Comparison of ENCODE assay signal across 10 cellular contexts in genomic region chr5:131281868-131282234, GRCh38. TPM values are rescaled to one million over a fixed set of nuclear protein-coding genes. Genes with fewer than 3 reads are reported as not detected.
DNase-seq lines count a peak whose midpoint lies in the region; ATAC-seq and TF ChIP-seq lines count a peak whose summit lies in the region.
"Had no signal": no experiment of that assay in that cellular context is flagged by ENCODE, and none has a peak within 500 bp of the region (broad histone marks: within the 10 kb centered on the region; RNA-seq: fewer than 3 reads in every experiment).

No MANE protein-coding gene starts in this region.

- no peaks in the 10 kb centered on the region for H3K27me3 ChIP-seq in upper lobe of right lung
- H3K27me3 ChIP-seq in tibial artery: no peaks in the 10 kb centered on the region

- POLR2A ChIA-PET in activated naive CD8-positive, alpha-beta T cell treated with anti-CD3 and anti-CD28 coated beads, Interleukin-2, amount 10 ng/mL, durations not matched to agents 7 days and 5 days (lab: Charles Lee): interaction anchor here (0.8 to 2.5 kb wide), 8 partner anchors 8 to 102 kb away, joined by 3 to 39 read pairs (median 6); partner anchors contain the start of gene CDC42SE2

- no peaks in the 10 kb centered on the region for H3K36me3 ChIP-seq in upper lobe of right lung
- H3K36me3 ChIP-seq in tibial artery: no peaks in the 10 kb centered on the region

- TF ChIP-seq CTCF in mesothelial cell of epicardium (IDR thresholded peaks at IDR 0.05; ENCODE audit: unreplicated experiment) (no peak), upper lobe of right lung (IDR thresholded peaks at IDR 0.05) (no peak), tibial artery (IDR thresholded peaks at IDR 0.05) (no peak)

- DNase-seq in activated naive CD4-positive, alpha-beta T cell treated with Interleukin-2 at 50 U/mL for 16 hours: no peak
- DNase-seq in activated naive CD8-positive, alpha-beta T cell treated with anti-CD3 and anti-CD28 coated beads, Interleukin-2, amount 10 ng/mL, durations not matched to agents 7 days and 5 days: no peak
- DNase-seq in mesothelial cell of epicardium (ENCODE audit: low spot score in 2 of 2, unreplicated experiment in 2 of 2) (no peak), upper lobe of right lung (no peak), tibial artery (no peak), T1000 (lab: John Stamatoyannopoulos, UW) (no peak)
- DNase-seq in stimulated activated CD4-positive, alpha-beta T cell treated with anti-CD3 and anti-CD28 coated beads, Interleukin-4, amount 100 ng/mL, for 24 hours: no peak
- DNase-seq: SHP77; stimulated activated CD8-positive, alpha-beta memory T cell treated with anti-CD3 and anti-CD28 coated beads, Interleukin-4, amount 100 ng/mL, for 48 hours had no signal

- H3K27ac Mint-ChIP-seq in activated naive CD4-positive, alpha-beta T cell treated with anti-CD3 and anti-CD28 coated beads, Interleukin-2, amount 50 U/mL, for 24 hours: peak overlapping the region; percentile 94
- H3K27ac Mint-ChIP-seq in activated naive CD8-positive, alpha-beta T cell treated with anti-CD3 and anti-CD28 coated beads, Interleukin-2, amount 10 ng/mL, durations not matched to agents 7 days and 5 days: peak overlapping the region; percentile 90
- H3K27ac Mint-ChIP-seq in mesothelial cell of epicardium: peak overlapping the region; percentile 70

- intact Hi-C loops in upper lobe of right lung (cut with DNase I) (no loop called here), tibial artery (cut with DNase I; ENCODE audit: low total_unique reads) (no loop called here)

- no peaks in the 10 kb centered on the region for H3K27me3 Mint-ChIP-seq in activated naive CD4-positive, alpha-beta T cell treated with anti-CD3 and anti-CD28 coated beads, Interleukin-2, amount 50 U/mL, for 24 hours
- no peaks in the 10 kb centered on the region for H3K27me3 Mint-ChIP-seq in activated naive CD8-positive, alpha-beta T cell treated with anti-CD3 and anti-CD28 coated beads, Interleukin-2, amount 10 ng/mL, durations not matched to agents 7 days and 5 days
- H3K27me3 Mint-ChIP-seq in mesothelial cell of epicardium (ENCODE audit: low read depth): no peaks in the 10 kb centered on the region

- H3K27ac ChIP-seq in upper lobe of right lung (peak overlapping the region; percentile 49), tibial artery (no peak overlapping the region)

- H3K9me3 Mint-ChIP-seq in activated naive CD4-positive, alpha-beta T cell treated with anti-CD3 and anti-CD28 coated beads, Interleukin-2, amount 50 U/mL, for 24 hours: no peaks in the 10 kb centered on the region
- no peaks in the 10 kb centered on the region for H3K9me3 Mint-ChIP-seq in activated naive CD8-positive, alpha-beta T cell treated with anti-CD3 and anti-CD28 coated beads, Interleukin-2, amount 10 ng/mL, durations not matched to agents 7 days and 5 days
- no peaks in the 10 kb centered on the region for H3K9me3 Mint-ChIP-seq in mesothelial cell of epicardium

- ATAC-seq in activated naive CD8-positive, alpha-beta T cell treated with anti-CD3 and anti-CD28 coated beads, Interleukin-2, amount 10 ng/mL, durations not matched to agents 7 days and 5 days (ENCODE audit: low read depth): no peak
- ATAC-seq in upper lobe of right lung: no peak

- peak overlapping the region; percentile 91 for H3K4me3 Mint-ChIP-seq in activated naive CD4-positive, alpha-beta T cell treated with anti-CD3 and anti-CD28 coated beads, Interleukin-2, amount 50 U/mL, for 24 hours
- peak overlapping the region; percentile 80 for H3K4me3 Mint-ChIP-seq in activated naive CD8-positive, alpha-beta T cell treated with anti-CD3 and anti-CD28 coated beads, Interleukin-2, amount 10 ng/mL, durations not matched to agents 7 days and 5 days
- no peak overlapping the region for H3K4me3 Mint-ChIP-seq in mesothelial cell of epicardium

- peaks cover 87% of the 10 kb centered on the region for H3K4me1 Mint-ChIP-seq in activated naive CD4-positive, alpha-beta T cell treated with anti-CD3 and anti-CD28 coated beads, Interleukin-2, amount 50 U/mL, for 24 hours
- peaks cover 75% of the 10 kb centered on the region for H3K4me1 Mint-ChIP-seq in activated naive CD8-positive, alpha-beta T cell treated with anti-CD3 and anti-CD28 coated beads, Interleukin-2, amount 10 ng/mL, durations not matched to agents 7 days and 5 days
- H3K4me1 Mint-ChIP-seq in mesothelial cell of epicardium: peaks cover 31% of the 10 kb centered on the region

- H3K9me3 ChIP-seq in upper lobe of right lung (no peaks in the 10 kb centered on the region), tibial artery (no peaks in the 10 kb centered on the region)

- H3K4me3 ChIP-seq in upper lobe of right lung: no peak overlapping the region
- H3K4me3 ChIP-seq in tibial artery: no peak overlapping the region

- H3K4me1 ChIP-seq in upper lobe of right lung (peaks cover 18% of the 10 kb centered on the region), tibial artery (peaks cover 0 to 8% (median 0%) of the 10 kb centered on the region in 4 donors)

- peaks cover 4% of the 10 kb centered on the region for H3K36me3 Mint-ChIP-seq in activated naive CD4-positive, alpha-beta T cell treated with anti-CD3 and anti-CD28 coated beads, Interleukin-2, amount 50 U/mL, for 24 hours
- H3K36me3 Mint-ChIP-seq in activated naive CD8-positive, alpha-beta T cell treated with anti-CD3 and anti-CD28 coated beads, Interleukin-2, amount 10 ng/mL, durations not matched to agents 7 days and 5 days: peaks cover 35% of the 10 kb centered on the region
- H3K36me3 Mint-ChIP-seq in mesothelial cell of epicardium: no peaks in the 10 kb centered on the region

RNA-seq across cellular contexts. Expression of gene CDC42SE2, which starts 18.0 kb away (rescaled TPM):
- 100 to 1,000 TPM; 193 to 199 TPM for total RNA-seq in activated naive CD8-positive, alpha-beta T cell treated with anti-CD3 and anti-CD28 coated beads, Interleukin-2, amount 10 ng/mL, durations not matched to agents 7 days and 5 days
- total RNA-seq in mesothelial cell of epicardium: 23.6 to 27.5 TPM (median 25.9 TPM) in 3 replicates
- total RNA-seq in upper lobe of right lung: 37.0 TPM
